ENCODE assay signal across 1 cellular context in the genomic region with DNA sequence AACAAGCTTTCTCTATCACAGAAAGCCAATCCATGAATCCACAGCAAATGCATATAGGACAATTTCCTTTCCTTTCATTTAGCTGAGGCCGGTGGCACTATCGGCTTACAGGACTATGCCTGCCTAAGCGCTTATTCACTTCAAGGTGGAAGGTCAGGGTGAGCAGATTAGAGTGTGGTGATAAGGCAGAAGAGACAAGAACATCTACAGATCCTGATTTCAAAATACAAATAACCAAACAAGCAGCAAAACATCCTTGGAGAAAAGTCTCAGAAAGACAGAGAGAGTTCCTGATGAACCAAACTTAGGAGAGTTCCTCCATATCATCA.
TF ChIP-seq lines count a peak whose summit lies in the region.

No MANE protein-coding gene starts in this region.

TF ChIP-seq in SK-N-SH treated with all-trans-retinoic acid at 6 μM for 48 hours, 23 proteins besides CTCF, POLR2A, EP300 and RAD21 (continued from another document):
- TF ChIP-seq, protein P1, sequence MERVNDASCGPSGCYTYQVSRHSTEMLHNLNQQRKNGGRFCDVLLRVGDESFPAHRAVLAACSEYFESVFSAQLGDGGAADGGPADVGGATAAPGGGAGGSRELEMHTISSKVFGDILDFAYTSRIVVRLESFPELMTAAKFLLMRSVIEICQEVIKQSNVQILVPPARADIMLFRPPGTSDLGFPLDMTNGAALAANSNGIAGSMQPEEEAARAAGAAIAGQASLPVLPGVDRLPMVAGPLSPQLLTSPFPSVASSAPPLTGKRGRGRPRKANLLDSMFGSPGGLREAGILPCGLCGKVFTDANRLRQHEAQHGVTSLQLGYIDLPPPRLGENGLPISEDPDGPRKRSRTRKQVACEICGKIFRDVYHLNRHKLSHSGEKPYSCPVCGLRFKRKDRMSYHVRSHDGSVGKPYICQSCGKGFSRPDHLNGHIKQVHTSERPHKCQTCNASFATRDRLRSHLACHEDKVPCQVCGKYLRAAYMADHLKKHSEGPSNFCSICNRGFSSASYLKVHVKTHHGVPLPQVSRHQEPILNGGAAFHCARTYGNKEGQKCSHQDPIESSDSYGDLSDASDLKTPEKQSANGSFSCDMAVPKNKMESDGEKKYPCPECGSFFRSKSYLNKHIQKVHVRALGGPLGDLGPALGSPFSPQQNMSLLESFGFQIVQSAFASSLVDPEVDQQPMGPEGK (CRISPR knock-in tag; IDR thresholded peaks at IDR 0.05; ENCODE audit: borderline replicate concordance), result no peak
- no peak for TF ChIP-seq ZNF70 (CRISPR knock-in tag; IDR thresholded peaks at IDR 0.05)
TF ChIP-seq in SK-N-SH treated with all-trans-retinoic acid at 6 μM for 48 hours: peak in this region for 0.
